Comparison of ENCODE assay signal across 10 cellular contexts in the genomic region with DNA sequence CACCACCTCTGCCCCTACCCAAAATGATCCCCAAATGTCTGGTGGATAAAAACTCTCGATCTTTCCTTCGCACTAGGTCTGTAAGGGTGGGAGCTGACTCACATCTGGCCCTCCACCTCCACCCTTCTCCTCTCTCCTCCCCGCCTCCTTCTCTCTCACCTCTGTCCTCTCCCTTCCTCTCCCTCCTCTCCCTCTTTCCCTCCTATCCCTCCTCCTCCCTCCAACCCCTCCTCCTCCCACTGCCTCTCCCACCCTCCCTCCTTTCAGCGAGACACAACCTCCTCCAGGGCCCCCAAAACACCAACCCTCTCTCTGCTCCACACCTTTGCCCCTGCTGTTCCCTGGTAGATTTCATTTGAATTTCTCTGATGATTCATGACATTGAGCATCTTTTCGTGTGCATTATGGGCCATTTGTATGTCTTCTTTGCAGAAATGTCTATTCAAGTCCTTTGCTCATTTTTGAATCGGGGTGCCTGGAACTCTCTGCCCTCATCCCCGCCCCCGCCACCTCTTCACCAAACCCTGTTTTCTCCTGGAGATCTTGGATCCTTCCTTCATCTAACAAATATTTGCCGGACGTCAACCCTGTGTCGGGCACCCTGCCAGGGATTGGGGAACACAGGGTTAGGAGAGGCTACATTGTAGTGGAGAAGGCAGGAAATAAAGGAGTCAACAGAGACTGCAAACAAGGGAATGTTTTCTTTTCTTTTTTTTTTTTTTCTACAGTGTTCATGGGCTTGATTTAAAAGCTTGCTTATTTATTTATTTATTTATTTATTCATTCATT. TPM values are rescaled to one million over a fixed set of nuclear protein-coding genes. Genes with fewer than 3 reads are reported as not detected.
DNase-seq lines count a peak whose midpoint lies in the region; ATAC-seq and TF ChIP-seq lines count a peak whose summit lies in the region.
"Had no signal": no experiment of that assay in that cellular context is flagged by ENCODE, and none has a peak within 500 bp of the region (broad histone marks: within the 10 kb centered on the region; RNA-seq: fewer than 3 reads in every experiment).

No MANE protein-coding gene starts in this region.

- CTCF ChIA-PET in HEK293 (lab: Yijun Ruan, JAX) = interaction anchor here (0.6 to 2.5 kb wide), 4 partner anchors 26 to 62 kb away, joined by 3 to 7 read pairs (median 3); no protein-coding TSS in a partner anchor
- CTCF ChIA-PET in activated CD4-positive, alpha-beta T cell treated with anti-CD3 and anti-CD28 coated beads, Interleukin-2, amount 10 ng/mL, durations not matched to agents 7 days and 5 days (lab: Charles Lee) = interaction anchor here (0.5 to 1.9 kb wide), 2 partner anchors 8 to 12 kb away, joined by 3 to 5 read pairs; no protein-coding TSS in a partner anchor

- DNase-seq in adipocyte (ENCODE audit: low read depth) = peak; percentile 58
- DNase-seq in right atrium auricular region (ENCODE audit: low spot score) = peak; percentile 69
- DNase-seq in activated CD4-positive, alpha-beta T cell treated with anti-CD3 and anti-CD28 coated beads, Interleukin-2, amount 10 ng/mL, durations not matched to agents 7 days and 5 days = no peak
- DNase-seq in activated CD8-positive, alpha-beta memory T cell treated with anti-CD3 and anti-CD28 coated beads, Interleukin-2, amount 50 U/mL, for 4 hours = no peak
- DNase-seq: activated T-cell treated with anti-CD3 and anti-CD28 coated beads, Interleukin-2, amount 50 U/mL, for 48 hours; GOT3 had no signal

- H3K4me3 ChIP-seq in HEK293 (ENCODE audit: low read depth, low read length) (no peak overlapping the region), adipocyte (ENCODE audit: low read length) (no peak overlapping the region), right atrium auricular region (no peak overlapping the region), skeletal muscle tissue (ENCODE audit: low read length in 3 of 3) (no peak overlapping the region)

- H3K4me1 ChIP-seq in HEK293 (ENCODE audit: control insufficient read depth, insufficient read depth, low read length) (peaks cover 10% of the 10 kb centered on the region), adipocyte (ENCODE audit: control insufficient read depth, insufficient read depth, low read length) (peaks cover 5% of the 10 kb centered on the region), right atrium auricular region (peaks cover 3 to 18% of the 10 kb centered on the region in 2 donors), skeletal muscle tissue (ENCODE audit: control insufficient read depth in 3 of 3, insufficient read depth in 3 of 3, low read length in 3 of 3) (no peaks in the 10 kb centered on the region)

- no peak overlapping the region for H3K4me3 Mint-ChIP-seq in activated CD4-positive, alpha-beta T cell treated with anti-CD3 and anti-CD28 coated beads, Interleukin-2, amount 10 ng/mL, durations not matched to agents 7 days and 5 days

- POLR2A ChIA-PET in HEK293 (lab: Yijun Ruan, JAX) = interaction anchor here (1.1 to 1.2 kb wide), 2 partner anchors 15 to 26 kb away, joined by 3 read pairs; a partner anchor contains a TSS
- POLR2A ChIA-PET in activated CD4-positive, alpha-beta T cell treated with anti-CD3 and anti-CD28 coated beads, Interleukin-2, amount 10 ng/mL, durations not matched to agents 7 days and 5 days (lab: Charles Lee) = no interaction called here

- no peaks in the 10 kb centered on the region for H3K36me3 Mint-ChIP-seq in activated CD4-positive, alpha-beta T cell treated with anti-CD3 and anti-CD28 coated beads, Interleukin-2, amount 10 ng/mL, durations not matched to agents 7 days and 5 days (ENCODE audit: low read depth)

- H3K27me3 Mint-ChIP-seq in activated CD4-positive, alpha-beta T cell treated with anti-CD3 and anti-CD28 coated beads, Interleukin-2, amount 10 ng/mL, durations not matched to agents 7 days and 5 days = no peaks in the 10 kb centered on the region

- H3K9me3 Mint-ChIP-seq in activated CD4-positive, alpha-beta T cell treated with anti-CD3 and anti-CD28 coated beads, Interleukin-2, amount 10 ng/mL, durations not matched to agents 7 days and 5 days = no peaks in the 10 kb centered on the region

- H3K9ac ChIP-seq in adipocyte (ENCODE audit: low read length) = no peak overlapping the region
- no peak overlapping the region for H3K9ac ChIP-seq in skeletal muscle tissue (ENCODE audit: low read depth in 1 of 3, low read length in 3 of 3)

- peaks cover under 1% of the 10 kb centered on the region for H3K4me1 Mint-ChIP-seq in activated CD4-positive, alpha-beta T cell treated with anti-CD3 and anti-CD28 coated beads, Interleukin-2, amount 10 ng/mL, durations not matched to agents 7 days and 5 days

- H3K36me3 ChIP-seq in HEK293 (ENCODE audit: control insufficient read depth in 2 of 2, insufficient read depth in 1 of 2, low read length in 2 of 2) (no peaks in the 10 kb centered on the region), adipocyte (ENCODE audit: control insufficient read depth, insufficient read depth, low read length, severe bottlenecking) (no peaks in the 10 kb centered on the region), right atrium auricular region (no peaks in the 10 kb centered on the region), skeletal muscle tissue (ENCODE audit: control insufficient read depth in 3 of 3, insufficient read depth in 3 of 3, low read length in 3 of 3) (no peaks in the 10 kb centered on the region)

- ATAC-seq in activated CD4-positive, CD25-positive, alpha-beta regulatory T cell treated with anti-CD3 and anti-CD28 coated beads, Interleukin-2, amount 50 U/mL, for 24 hours = no peak
- ATAC-seq in HG03045 (IDR thresholded peaks at IDR 0.05; ENCODE audit: unreplicated experiment) = no peak

- H3K27ac Mint-ChIP-seq in activated CD4-positive, alpha-beta T cell treated with anti-CD3 and anti-CD28 coated beads, Interleukin-2, amount 10 ng/mL, durations not matched to agents 7 days and 5 days = no peak overlapping the region

- H3K9me3 ChIP-seq in HEK293 (ENCODE audit: control insufficient read depth, insufficient read depth, low read depth, low read length) = no peaks in the 10 kb centered on the region
- H3K9me3 ChIP-seq in adipocyte (ENCODE audit: control insufficient read depth, low read length) = no peaks in the 10 kb centered on the region
- no peaks in the 10 kb centered on the region for H3K9me3 ChIP-seq in right atrium auricular region
- no peaks in the 10 kb centered on the region for H3K9me3 ChIP-seq in skeletal muscle tissue (ENCODE audit: control insufficient read depth in 3 of 3, low read length in 3 of 3)

- TF ChIP-seq CTCF in HEK293 (tag by site-specific recombination; IDR thresholded peaks at IDR 0.05) (no peak), right atrium auricular region (IDR thresholded peaks at IDR 0.05) (no peak)

- H3K27me3 ChIP-seq in adipocyte (replicated peaks; ENCODE audit: control insufficient read depth, insufficient read depth, low read length) (no peaks in the 10 kb centered on the region), right atrium auricular region (no peaks in the 10 kb centered on the region), skeletal muscle tissue (ENCODE audit: control insufficient read depth in 3 of 3, insufficient read depth in 3 of 3, low read length in 3 of 3) (no peaks in the 10 kb centered on the region)

- no peak overlapping the region for H3K27ac ChIP-seq in HEK293 (ENCODE audit: extremely low read depth, low read depth, low read length)
- peak overlapping the region; percentile 40 to 55 for H3K27ac ChIP-seq in right atrium auricular region
- H3K27ac ChIP-seq in skeletal muscle tissue (ENCODE audit: low read depth, low read length) = peak overlapping the region; percentile 19

TF ChIP-seq in HEK293, 187 proteins besides CTCF, POLR2A, EP300 and RAD21 (continues in another document):
- TF ChIP-seq, protein P1, sequence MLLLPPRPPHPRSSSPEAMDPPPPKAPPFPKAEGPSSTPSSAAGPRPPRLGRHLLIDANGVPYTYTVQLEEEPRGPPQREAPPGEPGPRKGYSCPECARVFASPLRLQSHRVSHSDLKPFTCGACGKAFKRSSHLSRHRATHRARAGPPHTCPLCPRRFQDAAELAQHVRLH (tag by site-specific recombination; IDR thresholded peaks at IDR 0.05) = no peak
- TF ChIP-seq GLI2 (tag by site-specific recombination; IDR thresholded peaks at IDR 0.05; ENCODE audit: borderline replicate concordance, low read depth) = no peak
- TF ChIP-seq, protein P2, sequence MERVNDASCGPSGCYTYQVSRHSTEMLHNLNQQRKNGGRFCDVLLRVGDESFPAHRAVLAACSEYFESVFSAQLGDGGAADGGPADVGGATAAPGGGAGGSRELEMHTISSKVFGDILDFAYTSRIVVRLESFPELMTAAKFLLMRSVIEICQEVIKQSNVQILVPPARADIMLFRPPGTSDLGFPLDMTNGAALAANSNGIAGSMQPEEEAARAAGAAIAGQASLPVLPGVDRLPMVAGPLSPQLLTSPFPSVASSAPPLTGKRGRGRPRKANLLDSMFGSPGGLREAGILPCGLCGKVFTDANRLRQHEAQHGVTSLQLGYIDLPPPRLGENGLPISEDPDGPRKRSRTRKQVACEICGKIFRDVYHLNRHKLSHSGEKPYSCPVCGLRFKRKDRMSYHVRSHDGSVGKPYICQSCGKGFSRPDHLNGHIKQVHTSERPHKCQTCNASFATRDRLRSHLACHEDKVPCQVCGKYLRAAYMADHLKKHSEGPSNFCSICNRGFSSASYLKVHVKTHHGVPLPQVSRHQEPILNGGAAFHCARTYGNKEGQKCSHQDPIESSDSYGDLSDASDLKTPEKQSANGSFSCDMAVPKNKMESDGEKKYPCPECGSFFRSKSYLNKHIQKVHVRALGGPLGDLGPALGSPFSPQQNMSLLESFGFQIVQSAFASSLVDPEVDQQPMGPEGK (tag by site-specific recombination; IDR thresholded peaks at IDR 0.05) = 0 out of 2 replicates have a peak, but pooled peaks have one; percentile 31
- no peak for TF ChIP-seq ZNF610 (tag by site-specific recombination; IDR thresholded peaks at IDR 0.05; ENCODE audit: borderline replicate concordance)

RNA-seq across cellular contexts. Expression of a gene that starts 25.4 kb away (rescaled TPM):
- 10 to 100 TPM; 21.2 to 42.6 TPM for total RNA-seq in right atrium auricular region
- total RNA-seq in skeletal muscle tissue = 24.5 TPM
- 100 to 1,000 TPM; 104 to 108 TPM for total RNA-seq in activated CD4-positive, alpha-beta T cell treated with anti-CD3 and anti-CD28 coated beads, Interleukin-2, amount 10 ng/mL, durations not matched to agents 7 days and 5 days

RNA-seq across cellular contexts. Expression of a gene that starts 36.9 kb away (rescaled TPM):
- 100 to 1,000 TPM in 1 of 2 donors, 10 to 100 TPM in 1; 61.0 to 103 TPM for total RNA-seq in right atrium auricular region
- 50.1 TPM for total RNA-seq in skeletal muscle tissue
- 100 to 1,000 TPM; 130 to 136 TPM for total RNA-seq in activated CD4-positive, alpha-beta T cell treated with anti-CD3 and anti-CD28 coated beads, Interleukin-2, amount 10 ng/mL, durations not matched to agents 7 days and 5 days

RNA-seq across cellular contexts. Expression of a gene that starts 47.0 kb away (rescaled TPM):
- total RNA-seq in right atrium auricular region (10 to 100 TPM; 59.1 to 76.5 TPM), skeletal muscle tissue (30.3 TPM)
- total RNA-seq in activated CD4-positive, alpha-beta T cell treated with anti-CD3 and anti-CD28 coated beads, Interleukin-2, amount 10 ng/mL, durations not matched to agents 7 days and 5 days = 10 to 100 TPM; 24.7 to 25.5 TPM

Comparison
In these comparisons a context has a peak if more than half of its experiments do, and no peak if none do; other contexts are left out.
1. DNase-seq: peak in adipocyte (single experiment) and right atrium auricular region (single experiment); none in activated CD4-positive, alpha-beta T cell treated with anti-CD3 and anti-CD28 coated beads, Interleukin-2, amount 10 ng/mL, durations not matched to agents 7 days and 5 days (single experiment) and activated CD8-positive, alpha-beta memory T cell treated with anti-CD3 and anti-CD28 coated beads, Interleukin-2, amount 50 U/mL, for 4 hours (single experiment).